22 cellular contexts compared by ENCODE assay signal in the genomic region with DNA sequence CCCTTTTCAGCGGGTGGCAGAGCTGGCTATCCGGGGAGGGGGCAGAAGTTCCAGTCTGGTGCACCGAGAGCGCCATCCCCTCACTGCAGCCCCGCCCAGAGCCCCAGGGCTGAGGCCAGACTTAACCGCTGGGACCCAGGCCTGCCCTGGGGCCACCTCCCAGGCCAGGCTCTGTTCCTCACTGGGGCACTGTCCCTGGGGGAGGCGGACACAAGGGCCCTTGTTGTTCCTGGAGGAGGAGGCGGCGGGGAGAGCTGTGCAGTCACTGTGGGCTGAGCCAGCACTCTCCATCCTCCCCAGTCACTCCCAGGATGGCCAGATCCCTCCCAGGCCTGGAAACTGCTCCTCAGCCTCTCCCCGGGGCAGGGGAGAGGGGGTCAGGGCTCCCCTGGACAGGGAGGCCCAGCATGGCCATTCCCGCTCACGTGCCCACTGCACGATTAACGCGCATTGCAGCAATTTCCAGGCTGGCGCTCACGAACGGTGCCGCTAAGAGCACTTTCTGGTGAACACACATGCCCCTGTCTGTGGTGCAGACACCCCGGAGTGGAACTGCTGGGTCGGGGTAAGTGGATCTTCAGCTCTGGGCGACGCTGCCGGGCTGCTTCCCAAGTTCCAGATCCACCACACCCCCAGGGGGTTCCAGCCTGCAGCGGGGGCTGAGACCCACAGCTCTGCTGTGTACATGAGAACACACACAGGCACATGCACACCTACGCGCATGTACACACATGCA.
DNase-seq lines count a peak whose midpoint lies in the region; TF ChIP-seq lines count a peak whose summit lies in the region.
"Had no signal": no experiment of that assay in that cellular context is flagged by ENCODE, and none has a peak within 500 bp of the region (broad histone marks: within the 10 kb centered on the region; RNA-seq: fewer than 3 reads in every experiment).

No MANE protein-coding gene starts in this region.

- H3K9me3 ChIP-seq in esophagus squamous epithelium, result no peaks in the 10 kb centered on the region
- H3K9me3 ChIP-seq: psoas muscle, vagina had no signal

- peaks cover 0 to 13% (median 4%) of the 10 kb centered on the region in 3 donors for H3K4me1 ChIP-seq in esophagus squamous epithelium
- H3K4me1 ChIP-seq: psoas muscle had no signal

- H3K27ac ChIP-seq in esophagus squamous epithelium, result no peak overlapping the region
- H3K27ac ChIP-seq: psoas muscle, vagina had no signal

- no peak overlapping the region for H3K4me3 ChIP-seq in esophagus squamous epithelium
- H3K4me3 ChIP-seq: psoas muscle, vagina had no signal

- peaks cover 0 to 70% (median 0%) of the 10 kb centered on the region in 4 donors for H3K27me3 ChIP-seq in esophagus squamous epithelium
- H3K27me3 ChIP-seq: vagina had no signal

- no peaks in the 10 kb centered on the region for H3K36me3 ChIP-seq in esophagus squamous epithelium
- H3K36me3 ChIP-seq: vagina had no signal

- DNase-seq in C1 segment of cervical spinal cord (lab: John Stamatoyannopoulos, UW) (peak in 12 of 14 donors; percentile 10 to 79 (median 54)), amygdala (lab: John Stamatoyannopoulos, UW) (peak in 53 of 56 donors; percentile 30 to 87 (median 66)), inferior parietal cortex (ENCODE audit: extremely low spot score) (peak; percentile 59), posterior cingulate gyrus (peak in 9 of 10 donors; percentile 59 to 97 (median 78)), D341Med (ENCODE audit: low spot score) (no peak), NCI-H2196 (lab: John Stamatoyannopoulos, UW; ENCODE audit: unreplicated experiment) (no peak), esophagus squamous epithelium (lab: John Stamatoyannopoulos, UW) (no peak)
- no peak for DNase-seq in stimulated activated CD4-positive, alpha-beta T cell treated with anti-CD3 and anti-CD28 coated beads, Interleukin-2, amount 100 ng/mL, for 48 hours
- DNase-seq: activated B cell treated with CpG ODN at 0.5 μM for 24 hours; activated CD4-positive, alpha-beta memory T cell treated with anti-CD3 and anti-CD28 coated beads for 36 hours; activated gamma-delta T cell; dermis blood vessel endothelial cell; DMS153; left cardiac atrium; natural killer cell; NCI-H1092; NCI-H2029 treated with DMSO at 0.1 percent for 48 hours; NCI-H510A; NK-92 treated with Interleukin-12 subunit alpha and Interleukin-12 subunit beta, amount 100 ng/mL, for 24 hours; psoas muscle; T1000 had no signal

- no peak for TF ChIP-seq CTCF in esophagus squamous epithelium (IDR thresholded peaks at IDR 0.05)

- intact Hi-C loops in posterior cingulate gyrus (cut with DNase I) (no loop called here), esophagus squamous epithelium (cut with DNase I) (no loop called here)

- TF ChIP-seq POLR2A in esophagus squamous epithelium (IDR thresholded peaks at IDR 0.05), result no peak

- WGBS in esophagus squamous epithelium, 2 donors, result 69 to 98% methylated on average over 10 to 11 of the region's 27 CpGs

Comparison
In these comparisons a context has a peak if more than half of its experiments do, and no peak if none do; other contexts are left out.
1. DNase-seq: peak in C1 segment of cervical spinal cord (12 of 14), amygdala (53 of 56), inferior parietal cortex (single experiment) and posterior cingulate gyrus (9 of 10); none in D341Med (single experiment), stimulated activated CD4-positive, alpha-beta T cell treated with anti-CD3 and anti-CD28 coated beads, Interleukin-2, amount 100 ng/mL, for 48 hours (0 of 2), NCI-H2196 (single experiment) and esophagus squamous epithelium (single experiment).